8 cellular contexts compared by ENCODE assay signal in genomic region chr2:219509780-219510511, GRCh38. TPM values are rescaled to one million over a fixed set of nuclear protein-coding genes. Genes with fewer than 3 reads are reported as not detected.
DNase-seq lines count a peak whose midpoint lies in the region; ATAC-seq and TF ChIP-seq lines count a peak whose summit lies in the region.

No MANE protein-coding gene starts in this region.

- H3K27ac Mint-ChIP-seq in T-helper 2 cell treated with Interferon-gamma antibody and Interleukin-4, amounts not matched to agents 5 μg/mL and 100 μg/mL, for 36 hours: no peak overlapping the region

- H3K4me1 Mint-ChIP-seq in T-helper 2 cell treated with Interferon-gamma antibody and Interleukin-4, amounts not matched to agents 5 μg/mL and 100 μg/mL, for 36 hours (ENCODE audit: low read depth): peaks cover 11% of the 10 kb centered on the region

- H3K36me3 Mint-ChIP-seq in T-helper 2 cell treated with Interferon-gamma antibody and Interleukin-4, amounts not matched to agents 5 μg/mL and 100 μg/mL, for 36 hours (ENCODE audit: low read depth): peaks cover 3% of the 10 kb centered on the region

- H3K36me3 ChIP-seq in brain microvascular endothelial cell (replicated peaks) (peaks cover 12% of the 10 kb centered on the region), iPS-18a (ENCODE audit: control insufficient read depth, low read depth, low read length) (no peaks in the 10 kb centered on the region), smooth muscle cell (ENCODE audit: low read depth) (no peaks in the 10 kb centered on the region)

- H3K27me3 ChIP-seq in brain microvascular endothelial cell (replicated peaks) (peaks cover 44% of the 10 kb centered on the region), iPS-18a (ENCODE audit: control insufficient read depth, insufficient read depth, low read length) (peaks cover 39% of the 10 kb centered on the region), smooth muscle cell (ENCODE audit: low read depth) (peaks cover 15% of the 10 kb centered on the region)

- peak overlapping the region; percentile 26 for H3K4me3 ChIP-seq in brain microvascular endothelial cell (ENCODE audit: low read depth, low read length)
- peak overlapping the region; percentile 58 for H3K4me3 ChIP-seq in iPS-18a (ENCODE audit: low read length)
- H3K4me3 ChIP-seq in smooth muscle cell: peak overlapping the region; percentile 43

- no peaks in the 10 kb centered on the region for H3K9me3 Mint-ChIP-seq in T-helper 2 cell treated with Interferon-gamma antibody and Interleukin-4, amounts not matched to agents 5 μg/mL and 100 μg/mL, for 36 hours

- DNase-seq in D341Med (ENCODE audit: low spot score) (peak; percentile 76), M059J (ENCODE audit: low read depth) (peak; percentile 51), brain microvascular endothelial cell (peak; percentile 33), smooth muscle cell (lab: John Stamatoyannopoulos, UW; ENCODE audit: unreplicated experiment) (peak; percentile 45)
- DNase-seq in T-helper 2 cell treated with Interferon-gamma antibody and Interleukin-4, amounts not matched to agents 5 μg/mL and 100 μg/mL, for 36 hours (ENCODE audit: low spot score): peak; percentile 28

- H3K9ac ChIP-seq in iPS-18a (ENCODE audit: low read length) (no peak overlapping the region), smooth muscle cell (ENCODE audit: low read depth) (no peak overlapping the region)

- H2AFZ ChIP-seq in smooth muscle cell (ENCODE audit: low read depth): no peak overlapping the region

- H3K4me3 Mint-ChIP-seq in T-helper 2 cell treated with Interferon-gamma antibody and Interleukin-4, amounts not matched to agents 5 μg/mL and 100 μg/mL, for 36 hours: no peak overlapping the region

- H3K79me2 ChIP-seq in smooth muscle cell (ENCODE audit: low read depth): no peaks in the 10 kb centered on the region

- TF ChIP-seq CTCF in brain microvascular endothelial cell (IDR thresholded peaks at IDR 0.05; ENCODE audit: low read depth, low read length, missing control alignments) (peak; percentile 91), smooth muscle cell (IDR thresholded peaks at IDR 0.05; ENCODE audit: borderline replicate concordance, insufficient read depth, poor library complexity, severe bottlenecking) (peak; percentile 59)

- H3F3A ChIP-seq in smooth muscle cell (ENCODE audit: low read depth): no peaks in the 10 kb centered on the region

- H4K20me1 ChIP-seq in smooth muscle cell (ENCODE audit: low read depth): peaks cover 14% of the 10 kb centered on the region

- WGBS in smooth muscle cell (ENCODE audit: low lambda C conversion rate): 3% methylated on average over 23 of the region's 26 CpGs

- peak overlapping the region; percentile 76 for H3K4me2 ChIP-seq in smooth muscle cell

- peaks cover 49% of the 10 kb centered on the region for H3K4me1 ChIP-seq in iPS-18a (ENCODE audit: control insufficient read depth, low read depth, low read length)
- H3K4me1 ChIP-seq in smooth muscle cell (ENCODE audit: low read depth): peaks cover 60% of the 10 kb centered on the region

- no peak overlapping the region for H3K27ac ChIP-seq in brain microvascular endothelial cell
- no peak overlapping the region for H3K27ac ChIP-seq in iPS-18a (ENCODE audit: low read length)
- no peak overlapping the region for H3K27ac ChIP-seq in smooth muscle cell (ENCODE audit: low read depth)

- H3K9me3 ChIP-seq in iPS-18a (ENCODE audit: control insufficient read depth, low read depth, low read length): no peaks in the 10 kb centered on the region
- H3K9me3 ChIP-seq in smooth muscle cell (replicated peaks; ENCODE audit: low read depth): no peaks in the 10 kb centered on the region

- in situ Hi-C loops in brain microvascular endothelial cell (cut with HindIII; ENCODE audit: low pct_ligation_motif_present, low sequenced_read_pairs): no loop called here

- ATAC-seq in GM21526 (IDR thresholded peaks at IDR 0.05; ENCODE audit: low FRiP score, unreplicated experiment): peak; percentile 53
- ATAC-seq in GM19397 (IDR thresholded peaks at IDR 0.05; ENCODE audit: unreplicated experiment): no peak

- H3K27me3 Mint-ChIP-seq in T-helper 2 cell treated with Interferon-gamma antibody and Interleukin-4, amounts not matched to agents 5 μg/mL and 100 μg/mL, for 36 hours (ENCODE audit: low read depth): peaks cover 48% of the 10 kb centered on the region

RNA-seq across cellular contexts. Expression of gene ASIC4, which starts 4.3 kb away (rescaled TPM):
- total RNA-seq in M059J (2014; rRNA removed; shearing (Covaris generic)): 0.02 and 0.10 TPM in 2 replicates
- total RNA-seq in smooth muscle cell: 0.49 TPM in 1 of 2 replicates, not detected in the other
- polyA plus RNA-seq in smooth muscle cell: 0.32 and 1.7 TPM in 2 replicates

RNA-seq across cellular contexts. Expression of gene GMPPA, which starts 11.3 kb away (rescaled TPM):
- 81.6 and 89.2 TPM in 2 replicates for total RNA-seq in M059J (2014; rRNA removed; shearing (Covaris generic))
- total RNA-seq in smooth muscle cell: 52.2 and 59.3 TPM in 2 replicates
- 77.8 and 81.7 TPM in 2 replicates for polyA plus RNA-seq in smooth muscle cell

RNA-seq across cellular contexts. Expression of gene CHPF, which starts 33.7 kb away (rescaled TPM):
- total RNA-seq in M059J (2014; rRNA removed; shearing (Covaris generic)): 117 and 227 TPM in 2 replicates
- total RNA-seq in smooth muscle cell: 141 and 156 TPM in 2 replicates
- 319 and 344 TPM in 2 replicates for polyA plus RNA-seq in smooth muscle cell

RNA-seq across cellular contexts. Expression of gene TMEM198, which starts 33.9 kb away (rescaled TPM):
- 2.5 and 3.5 TPM in 2 replicates for total RNA-seq in M059J (2014; rRNA removed; shearing (Covaris generic))
- total RNA-seq in smooth muscle cell: 3.3 and 6.9 TPM in 2 replicates
- polyA plus RNA-seq in smooth muscle cell: 3.3 and 8.5 TPM in 2 replicates
